1 cellular context compared by ENCODE assay signal in genomic region chr20:3739926-3740599, GRCh38.
TF ChIP-seq lines count a peak whose summit lies in the region.

No MANE protein-coding gene starts in this region.

TF ChIP-seq in K562, 482 proteins besides CTCF, POLR2A, EP300 and RAD21:
- TF ChIP-seq SNRNP70 (optimal IDR thresholded peaks at IDR 0.05; ENCODE audit: low read depth, low read length) = no peak
- TF ChIP-seq SETDB1 (IDR thresholded peaks at IDR 0.05; ENCODE audit: low read length) = no peak
- TF ChIP-seq MAX (CRISPR knock-in tag; IDR thresholded peaks at IDR 0.05) = peak; percentile 24; the same call in 1 of the 2 replicates
- no peak for TF ChIP-seq TAL1 (IDR thresholded peaks at IDR 0.05)
- TF ChIP-seq L3MBTL2 (IDR thresholded peaks at IDR 0.05) = peak; percentile 30; the same call in 1 of the 2 replicates
- TF ChIP-seq RAD51 (IDR thresholded peaks at IDR 0.05; ENCODE audit: borderline replicate concordance, low read depth) = peak; percentile 31; the same call in 1 of the 2 replicates
- peak; percentile 82 for TF ChIP-seq ZNF263 (CRISPR knock-in tag; IDR thresholded peaks at IDR 0.05; ENCODE audit: borderline replicate concordance)
- TF ChIP-seq USF2 (CRISPR knock-in tag; IDR thresholded peaks at IDR 0.05) = peak; percentile 30; the same call in 1 of the 2 replicates
- TF ChIP-seq TFAP4 (CRISPR knock-in tag; IDR thresholded peaks at IDR 0.05; ENCODE audit: borderline replicate concordance) = peak; percentile 44; the same call in 1 of the 2 replicates
